ENCODE assay signal across 8 cellular contexts in genomic region chr17:40358323-40359038, GRCh38. TPM values are rescaled to one million over a fixed set of nuclear protein-coding genes. Genes with fewer than 3 reads are reported as not detected.
A peak's percentile ranks its signal among the peaks of the same experiment; 100 is the strongest.
DNase-seq lines count a peak whose midpoint lies in the region; ATAC-seq and TF ChIP-seq lines count a peak whose summit lies in the region.

No MANE protein-coding gene starts in this region.

- TF ChIP-seq POLR2A in breast epithelium (IDR thresholded peaks at IDR 0.05), result no peak

- DNase-seq in AG10803 (ENCODE audit: low read depth) (peak; percentile 80), H4 (ENCODE audit: low spot score) (peak; percentile 69), NCI-H345 treated with DMSO at 0.1 percent for 48 hours (lab: John Stamatoyannopoulos, UW; ENCODE audit: unreplicated experiment) (peak; percentile 65), breast epithelium (ENCODE audit: low spot score in 2 of 2) (peak; percentile 84 to 91), immature natural killer cell (peak; percentile 77 to 81 (median 77))
- DNase-seq in activated CD4-positive, CD25-positive, alpha-beta regulatory T cell (lab: John Stamatoyannopoulos, UW), result peak; percentile 76 to 92 (median 79)
- DNase-seq in stimulated activated CD4-positive, alpha-beta T cell treated with anti-CD3 and anti-CD28 coated beads, Interleukin-15, amount 100 ng/mL, for 1 hour (ENCODE audit: low read depth in 1 of 2, low spot score in 1 of 2), result peak; percentile 78 to 89

- H3K4me1 ChIP-seq in breast epithelium, result peaks cover 0 to 4% of the 10 kb centered on the region in 2 donors

- peak overlapping the region; percentile 0 to 65 for H3K27ac ChIP-seq in breast epithelium

- H3K27ac Mint-ChIP-seq in immature natural killer cell, result peak overlapping the region in 1 of 6 donors; percentile 20

- ATAC-seq in HG03280 (IDR thresholded peaks at IDR 0.05; ENCODE audit: unreplicated experiment), result no peak

- H3K9me3 Mint-ChIP-seq in immature natural killer cell, result no peaks in the 10 kb centered on the region

- H3K36me3 Mint-ChIP-seq in immature natural killer cell, result peaks cover 0 to 3% (median 0%) of the 10 kb centered on the region in 3 donors

- TF ChIP-seq CTCF in AG10803 (conservative IDR thresholded peaks at IDR 0.05; ENCODE audit: low read length), result peak; percentile 91
- TF ChIP-seq CTCF in breast epithelium (IDR thresholded peaks at IDR 0.05), result peak; percentile 97 to 99 (median 99)

- H3K9me3 ChIP-seq in breast epithelium, result no peaks in the 10 kb centered on the region

- H3K36me3 ChIP-seq in breast epithelium, result no peaks in the 10 kb centered on the region

- H3K4me3 Mint-ChIP-seq in immature natural killer cell, result peak overlapping the region in 2 of 5 donors; percentile 19 to 49

- intact Hi-C loops in breast epithelium (cut with DNase I; ENCODE audit: low total_unique reads), result loop anchor here (5.0 kb wide), 1 partner anchor 56 kb away; no protein-coding TSS in a partner anchor

- H3K27me3 Mint-ChIP-seq in immature natural killer cell (ENCODE audit: low read depth in 3 of 3), result peaks cover 3 to 8% (median 3%) of the 10 kb centered on the region in 3 donors

- peaks cover 5 to 8% of the 10 kb centered on the region in 2 donors for H3K4me1 Mint-ChIP-seq in immature natural killer cell

- H3K27me3 ChIP-seq in breast epithelium, result no peaks in the 10 kb centered on the region

- H3K4me3 ChIP-seq in AG10803 (ENCODE audit: low read length), result peak overlapping the region; percentile 29; the same call in 1 of the 2 replicates
- H3K4me3 ChIP-seq in breast epithelium, result no peak overlapping the region

RNA-seq across cellular contexts. Expression of gene GJD3, which starts 6.1 kb away (rescaled TPM):
- not detected in 2 replicates for total RNA-seq in H4 (2014; rRNA removed; shearing (Covaris generic))
- not detected for total RNA-seq in breast epithelium
- under 1 TPM in 2 of 3 donors, not detected in 1; 0.40 to 0.68 TPM for polyA plus RNA-seq in immature natural killer cell

RNA-seq across cellular contexts. Expression of gene RARA, which starts 49.5 kb away (rescaled TPM):
- total RNA-seq in H4 (2014; rRNA removed; shearing (Covaris generic)), result 17.7 and 19.7 TPM in 2 replicates
- 10 to 100 TPM; 14.2 to 31.2 (median 25.2) TPM for total RNA-seq in breast epithelium
- polyA plus RNA-seq in immature natural killer cell, result 10 to 100 TPM in 1 of 3 donors, 1 to 10 TPM in 2; 4.6 to 12.1 (median 4.6) TPM

RNA-seq across cellular contexts. Expression of gene TOP2A, which starts 59.2 kb away (rescaled TPM):
- total RNA-seq in H4 (2014; rRNA removed; shearing (Covaris generic)), result 194 and 219 TPM in 2 replicates
- total RNA-seq in breast epithelium, result 1 to 10 TPM; 2.0 to 6.4 (median 2.5) TPM
- polyA plus RNA-seq in immature natural killer cell, result 1 to 10 TPM in 2 of 3 donors, under 1 TPM in 1; 0.80 to 2.4 (median 2.2) TPM

Comparison
In these comparisons a context has a peak if more than half of its experiments do, and no peak if none do; other contexts are left out.
1. RNA of gene TOP2A, which starts 59.2 kb away (total RNA-seq): 194 to 219 TPM in H4; 2.0 to 6.4 TPM in breast epithelium; every median in the first group is over 10 times any median in the second.
2. Peak in every context shown above with its lines, with median percentiles within 50 percentile points of each other: DNase-seq.